ENCODE assay signal across 21 cellular contexts in genomic region chr7:43119371-43120069, GRCh38. TPM values are rescaled to one million over a fixed set of nuclear protein-coding genes. Genes with fewer than 3 reads are reported as not detected.
DNase-seq lines count a peak whose midpoint lies in the region; ATAC-seq, FAIRE-seq and TF ChIP-seq lines count a peak whose summit lies in the region.
"Had no signal": no experiment of that assay in that cellular context is flagged by ENCODE, and none has a peak within 500 bp of the region (broad histone marks: within the 10 kb centered on the region; RNA-seq: fewer than 3 reads in every experiment).

No MANE protein-coding gene starts in this region.

- no peaks in the 10 kb centered on the region for H4K20me1 ChIP-seq in K562 (replicated peaks; ENCODE audit: control insufficient read depth, insufficient read depth, low read length)

- no peak for TF ChIP-seq POLR2A in K562 (conservative IDR thresholded peaks at IDR 0.05)

- no peak overlapping the region for H2AFZ ChIP-seq in K562 (ENCODE audit: low read depth, low read length)

- no peak for FAIRE-seq in K562 (lab: Jason Lieb, UNC)

- WGBS in K562 (ENCODE audit: insufficient coverage, low coverage, missing lambda C conversion rate) = 2% methylated on average over 12 of the region's 12 CpGs

- ATAC-seq in K562 = no peak
- ATAC-seq in HG03135 (IDR thresholded peaks at IDR 0.05; ENCODE audit: unreplicated experiment) = no peak
- ATAC-seq in GM18909 (IDR thresholded peaks at IDR 0.05; ENCODE audit: poor library complexity, unreplicated experiment) = no peak
- ATAC-seq in esophagus mucosa = no peak
- ATAC-seq: mucosa of descending colon; stimulated activated memory B cell treated with anti-CD40 and anti-IgM and Interleukin-4, amounts not matched to agents 10 μg/mL and 1 μg/mL and 100 μg/mL, for 72 hours had no signal

- no peak overlapping the region for H3K9ac ChIP-seq in K562 (ENCODE audit: insufficient read depth in 1 of 2, low read depth in 2 of 2, low read length in 2 of 2)

- peak; percentile 53 for DNase-seq in AG04450 (ENCODE audit: low read depth, low spot score)
- DNase-seq in HT1080 (ENCODE audit: low read depth) = peak; percentile 20
- DNase-seq in K562 (ENCODE audit: extremely low read depth in 1 of 4, low spot score in 3 of 4) = no peak
- DNase-seq in iris pigment epithelial cell (ENCODE audit: low read depth) = peak; percentile 45
- DNase-seq in RPMI8226 = no peak
- DNase-seq: activated CD4-positive, alpha-beta memory T cell treated with anti-CD3 and anti-CD28 coated beads, Interleukin-2, amount 10 ng/mL, durations not matched to agents 7 days and 5 days; BE2C; DMS79; mucosa of descending colon; NCI-H1436 treated with DMSO at 0.1 percent for 48 hours; NCI-H526; retina; stimulated activated CD4-positive, alpha-beta T cell treated with anti-CD3 and anti-CD28 coated beads, Interleukin-2, amount 100 ng/mL, for 48 hours; T-helper 9 cell had no signal

- no peaks in the 10 kb centered on the region for H3K36me3 ChIP-seq in K562 (ENCODE audit: control insufficient read depth, insufficient read depth, low read length)
- H3K36me3 ChIP-seq: BE2C, vagina had no signal

- TF ChIP-seq EP300 in K562 (IDR thresholded peaks at IDR 0.05; ENCODE audit: low read length) = no peak

- no peaks in the 10 kb centered on the region for H3K79me2 ChIP-seq in K562 (ENCODE audit: control insufficient read depth, insufficient read depth, low read length)

- CTCF ChIA-PET in AG04450 (lab: Charles Lee) (interaction anchor here (1.0 to 3.0 kb wide), 2 partner anchors 11 to 179 kb away, joined by 3 to 20 read pairs; no protein-coding TSS in a partner anchor), K562 (lab: Yijun Ruan, JAX; ENCODE audit: low intra/inter-chr PET ratio) (no interaction called here)

- POLR2A ChIA-PET in AG04450 (lab: Yijun Ruan, JAX) (interaction anchor here (0.7 kb wide), 1 partner anchor 131 kb away, joined by 7 read pairs; no protein-coding TSS in a partner anchor), K562 (lab: Yijun Ruan, JAX) (no interaction called here)

- no peak for TF ChIP-seq CTCF in AG04450 (IDR thresholded peaks at IDR 0.05; ENCODE audit: low read depth, low read length)
- no peak for TF ChIP-seq CTCF in K562 (IDR thresholded peaks at IDR 0.05 in 2 of 3, conservative IDR thresholded peaks at IDR 0.05 in 1 of 3; ENCODE audit: insufficient read depth in 2 of 3, low read depth in 1 of 3, low read length in 3 of 3)

- TF ChIP-seq RAD21 in K562 (CRISPR knock-in tag; conservative IDR thresholded peaks at IDR 0.05 in 1 of 2, IDR thresholded peaks at IDR 0.05 in 1 of 2) = no peak

- no peak overlapping the region for H3K4me2 ChIP-seq in K562 (ENCODE audit: insufficient read depth, low read length)

- no peak overlapping the region for H3K4me3 ChIP-seq in AG04450 (ENCODE audit: low read depth, low read length)
- H3K4me3 ChIP-seq in K562 = no peak overlapping the region
- H3K4me3 ChIP-seq: mucosa of descending colon, vagina had no signal

- in situ Hi-C loops in K562 (cut with MboI) = no loop called here

- H3K27me3 ChIP-seq in AG04450 (ENCODE audit: control insufficient read depth, insufficient read depth, low read length) (peaks cover 13% of the 10 kb centered on the region), K562 (ENCODE audit: control insufficient read depth in 2 of 2, insufficient read depth in 2 of 2, low read length in 2 of 2) (peaks cover 29 to 41% of the 10 kb centered on the region in 2 experiments)
- H3K27me3 ChIP-seq: vagina had no signal

- no peaks in the 10 kb centered on the region; a peak in 1 of 5 replicates for H3K4me1 ChIP-seq in K562 (replicated peaks in 1 of 2; ENCODE audit: control insufficient read depth in 2 of 2, insufficient read depth in 2 of 2, low read length in 2 of 2)
- H3K4me1 ChIP-seq: BE2C, vagina had no signal

- BruUV-seq in K562 (replicated peaks; lab: Mats Ljungman, UMichigan) = no TSS peak

- peaks cover 2% of the 10 kb centered on the region for H3K9me1 ChIP-seq in K562 (ENCODE audit: control insufficient read depth, insufficient read depth, low read length)

- H3K27ac ChIP-seq in AG04450 (ENCODE audit: low read depth, low read length) = peak overlapping the region; percentile 47
- no peak overlapping the region for H3K27ac ChIP-seq in K562 (ENCODE audit: extremely low read depth, low read depth, low read length)
- H3K27ac ChIP-seq: epithelial cell of prostate, vagina had no signal

- H3K9me3 ChIP-seq in AG04450 (ENCODE audit: control insufficient read depth, insufficient read depth, low read length) (no peaks in the 10 kb centered on the region), K562 (replicated peaks; ENCODE audit: control insufficient read depth, insufficient read depth, low read depth, low read length) (no peaks in the 10 kb centered on the region)
- H3K9me3 ChIP-seq: BE2C, mucosa of descending colon, vagina had no signal

- intact Hi-C loops in K562 (cut with micrococcal nuclease) = loop anchor here (10.0 kb wide), 1 partner anchor 145 kb away; no protein-coding TSS in a partner anchor

TF ChIP-seq in K562, 482 proteins besides CTCF, POLR2A, EP300 and RAD21:
- no peak for TF ChIP-seq RHOXF2B (CRISPR knock-in tag; conservative IDR thresholded peaks at IDR 0.05)
- TF ChIP-seq ZNF24 (IDR thresholded peaks at IDR 0.05) = 0 out of 2 replicates have a peak, but pooled peaks have one; percentile 10
TF ChIP-seq in K562: peak in this region for 1.

RNA-seq across cellular contexts. Expression of gene HECW1, which starts 7.1 kb away (rescaled TPM):
- polyA plus RNA-seq in AG04450 (2011; rRNA removed) (2.6 and 3.2 TPM in 2 replicates), K562 (2011; rRNA removed) (0.07 and 0.11 TPM in 2 replicates), K562 (2014; fragmentation: Illumina TruSeq; extraction: Trizol) (0.13 TPM in 1 of 2 replicates, not detected in the other), K562 (2014; fragmentation: Nextera tagmentation; extraction: Ambion mirVana) (under 1 TPM; 0.08 to 0.31 TPM), K562 (2014; rRNA removed) (0.43 TPM in 1 of 2 replicates, not detected in the other)
- polyA minus RNA-seq in AG04450 (2011; rRNA and poly(A)+ RNA removed) = 3.2 and 4.1 TPM in 2 replicates
- total RNA-seq in HT1080 (2014; rRNA removed; shearing (Covaris generic)) = 2.4 and 2.5 TPM in 2 replicates
- 1.2 and 1.9 TPM in 2 replicates for polyA plus RNA-seq in HT1080 (2015; cell fraction: cytosol; rRNA removed)
- polyA plus RNA-seq in HT1080 (2015; cell fraction: nucleus; rRNA removed) = 0.31 and 4.4 TPM in 2 replicates
- total RNA-seq in K562 (2011; cell fraction: chromatin; rRNA removed; ENCODE audit: low replicate concordance) = 0.33 and 0.39 TPM in 2 replicates
- total RNA-seq in K562 (2011; cell fraction: nucleolus; rRNA removed) = 0.17 TPM in 1 of 2 replicates, not detected in the other
- 0.08 and 0.88 TPM in 2 replicates for total RNA-seq in K562 (2011; cell fraction: nucleoplasm; rRNA removed)
- total RNA-seq in K562 (2014; rRNA removed) (0.41 TPM in 1 of 2 replicates, not detected in the other), K562 (2014; rRNA removed; fragmentation: Illumina TruSeq; extraction: Trizol) (not detected in 2 replicates), K562 (2015; rRNA removed; fragmentation: Illumina TruSeq; extraction: Trizol) (0.14 and 0.64 TPM in 2 replicates), K562 (2021) (0.47 TPM in 1 of 2 replicates, not detected in the other), esophagus mucosa (0.40 TPM)
- polyA plus RNA-seq in K562 (2011; cell fraction: cytosol; rRNA removed) = not detected in 2 replicates
- 0.13 and 0.20 TPM in 2 replicates for polyA plus RNA-seq in K562 (2011; cell fraction: nucleus; rRNA removed)
- polyA plus RNA-seq in K562 (2012) = 0.36 and 0.46 TPM in 2 replicates
- polyA minus RNA-seq in K562 (2011; rRNA and poly(A)+ RNA removed) = not detected in 2 replicates
- polyA minus RNA-seq in K562 (2011; cell fraction: cytosol; rRNA and poly(A)+ RNA removed) = not detected in 2 replicates
- not detected in 2 replicates for polyA minus RNA-seq in K562 (2011; cell fraction: nucleus; rRNA and poly(A)+ RNA removed)
- total RNA-seq: activated CD4-positive, alpha-beta memory T cell treated with anti-CD3 and anti-CD28 coated beads, Interleukin-2, amount 10 ng/mL, durations not matched to agents 7 days and 5 days had no signal
- polyA plus RNA-seq: IgD-negative memory B cell had no signal

Comparison
In these comparisons a context has a peak if more than half of its experiments do, and no peak if none do; other contexts are left out.
1. DNase-seq: peak in AG04450 (single experiment), HT1080 (single experiment) and iris pigment epithelial cell (single experiment); none in K562 (0 of 4) and RPMI8226 (single experiment).